In genomic region chr13:69935043-69935442, GRCh38 we compare ENCODE assay signal across 8 cellular contexts.
A peak's percentile ranks its signal among the peaks of the same experiment; 100 is the strongest.
DNase-seq lines count a peak whose midpoint lies in the region; ATAC-seq and TF ChIP-seq lines count a peak whose summit lies in the region.

No MANE protein-coding gene starts in this region.

- no peaks in the 10 kb centered on the region for H3K4me1 ChIP-seq in upper lobe of right lung

- H3K27ac ChIP-seq in VCaP (no peak overlapping the region), upper lobe of right lung (no peak overlapping the region)

- ATAC-seq in GM19463 (IDR thresholded peaks at IDR 0.05; ENCODE audit: unreplicated experiment) (peak; percentile 89), HG03565 (IDR thresholded peaks at IDR 0.05; ENCODE audit: unreplicated experiment) (peak; percentile 97), upper lobe of right lung (no peak)
- ATAC-seq in activated CD4-positive, alpha-beta T cell treated with anti-CD3 and anti-CD28 coated beads for 36 hours, result no peak

- H3K36me3 Mint-ChIP-seq in activated CD4-positive, alpha-beta T cell treated with anti-CD3 and anti-CD28 coated beads for 36 hours (ENCODE audit: low read depth), result no peaks in the 10 kb centered on the region

- POLR2A ChIA-PET in activated CD4-positive, alpha-beta T cell treated with anti-CD3 and anti-CD28 coated beads for 36 hours (lab: Charles Lee), result no interaction called here

- CTCF ChIA-PET in activated CD4-positive, alpha-beta T cell treated with anti-CD3 and anti-CD28 coated beads for 36 hours (lab: Charles Lee), result no interaction called here

- H3K27me3 Mint-ChIP-seq in activated CD4-positive, alpha-beta T cell treated with anti-CD3 and anti-CD28 coated beads for 36 hours, result no peaks in the 10 kb centered on the region

- no peaks in the 10 kb centered on the region for H3K4me1 Mint-ChIP-seq in activated CD4-positive, alpha-beta T cell treated with anti-CD3 and anti-CD28 coated beads for 36 hours

- no peak overlapping the region for H3K27ac Mint-ChIP-seq in activated CD4-positive, alpha-beta T cell treated with anti-CD3 and anti-CD28 coated beads for 36 hours

- no peaks in the 10 kb centered on the region for H3K9me3 ChIP-seq in upper lobe of right lung

- TF ChIP-seq CTCF in AG09309 (IDR thresholded peaks at IDR 0.05; ENCODE audit: control insufficient read depth, insufficient read depth, low read depth, low read length, missing control alignments) (peak; percentile 8), VCaP (conservative IDR thresholded peaks at IDR 0.05) (peak; percentile 17; the same call in 1 of the 2 replicates), upper lobe of right lung (IDR thresholded peaks at IDR 0.05) (no peak)

- no peaks in the 10 kb centered on the region for H3K27me3 ChIP-seq in upper lobe of right lung

- intact Hi-C loops in activated CD4-positive, alpha-beta T cell treated with anti-CD3 and anti-CD28 coated beads for 36 hours (cut with DNase I, micrococcal nuclease), result no loop called here
- intact Hi-C loops in upper lobe of right lung (cut with DNase I), result no loop called here

- H3K9me3 Mint-ChIP-seq in activated CD4-positive, alpha-beta T cell treated with anti-CD3 and anti-CD28 coated beads for 36 hours (ENCODE audit: low read depth), result peaks cover 6% of the 10 kb centered on the region

- no peak overlapping the region for H3K4me3 Mint-ChIP-seq in activated CD4-positive, alpha-beta T cell treated with anti-CD3 and anti-CD28 coated beads for 36 hours

- DNase-seq in AG09309 (ENCODE audit: low read depth), result no peak
- DNase-seq in central memory CD4-positive, alpha-beta T cell, result no peak
- DNase-seq in hepatic stellate cell (ENCODE audit: low spot score), result no peak
- no peak for DNase-seq in activated CD4-positive, alpha-beta T cell treated with anti-CD3 and anti-CD28 coated beads for 36 hours
- DNase-seq in upper lobe of right lung, result no peak

- H3K36me3 ChIP-seq in upper lobe of right lung, result no peaks in the 10 kb centered on the region

- H3K4me3 ChIP-seq in AG09309 (ENCODE audit: control insufficient read depth, low read depth, low read length) (no peak overlapping the region), upper lobe of right lung (no peak overlapping the region)

Comparison
In these comparisons a context has a peak if more than half of its experiments do, and no peak if none do; other contexts are left out.
1. ATAC-seq: peak in GM19463 (single experiment) and HG03565 (single experiment); none in activated CD4-positive, alpha-beta T cell treated with anti-CD3 and anti-CD28 coated beads for 36 hours (single experiment) and upper lobe of right lung (single experiment).